8 cellular contexts compared by ENCODE assay signal in the genomic region with DNA sequence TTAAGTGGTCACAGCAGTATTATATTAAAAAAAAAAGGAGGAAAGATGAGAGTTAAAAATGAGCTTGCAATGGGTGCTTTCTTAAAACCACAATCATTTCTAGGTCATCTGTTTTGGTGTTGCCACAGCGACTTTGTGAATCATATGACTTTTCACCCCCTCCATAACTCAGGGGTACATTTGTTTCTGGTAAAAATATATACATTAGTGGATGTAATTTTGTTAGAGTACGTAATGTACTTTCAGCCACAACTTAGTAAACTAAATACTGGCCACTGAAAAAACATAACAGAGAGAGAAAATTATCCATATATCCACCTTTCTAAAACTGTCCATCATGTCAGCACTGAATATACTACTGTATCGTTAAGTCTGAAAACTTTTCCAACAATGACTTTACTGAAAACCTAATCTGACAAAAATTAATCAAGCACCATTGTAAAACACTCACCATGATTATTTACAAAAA. TPM values are rescaled to one million over a fixed set of nuclear protein-coding genes. Genes with fewer than 3 reads are reported as not detected.
DNase-seq lines count a peak whose midpoint lies in the region; ATAC-seq and TF ChIP-seq lines count a peak whose summit lies in the region.

No MANE protein-coding gene starts in this region.

- no peak for TF ChIP-seq CTCF in AG04450 (IDR thresholded peaks at IDR 0.05; ENCODE audit: low read depth, low read length)
- no peak for TF ChIP-seq CTCF in thyroid gland (IDR thresholded peaks at IDR 0.05)

- intact Hi-C loops in thyroid gland (cut with DNase I), result no loop called here

- in situ Hi-C loops in SK-MEL-5 (cut with HindIII; ENCODE audit: low pct_unique_long_range_greater_than_20kb, low sequenced_read_pairs), result no loop called here

- no peak for TF ChIP-seq POLR2A in thyroid gland (IDR thresholded peaks at IDR 0.05)

- POLR2A ChIA-PET in AG04450 (lab: Yijun Ruan, JAX), result no interaction called here

- H3K4me3 ChIP-seq in AG04450 (ENCODE audit: low read depth, low read length) (peak overlapping the region; percentile 71), thyroid gland (replicated peaks in 1 of 3) (no peak overlapping the region)

- ATAC-seq in GM21723 (IDR thresholded peaks at IDR 0.05; ENCODE audit: unreplicated experiment), result peak; percentile 40
- ATAC-seq in HG02759 (IDR thresholded peaks at IDR 0.05; ENCODE audit: unreplicated experiment), result no peak

- H3K9me3 ChIP-seq in AG04450 (ENCODE audit: control insufficient read depth, insufficient read depth, low read length) (no peaks in the 10 kb centered on the region), thyroid gland (no peaks in the 10 kb centered on the region)

- CTCF ChIA-PET in AG04450 (lab: Charles Lee), result no interaction called here

- H3K27me3 ChIP-seq in AG04450 (ENCODE audit: control insufficient read depth, insufficient read depth, low read length) (no peaks in the 10 kb centered on the region), thyroid gland (no peaks in the 10 kb centered on the region)

- peaks cover 29 to 30% of the 10 kb centered on the region in 2 donors for H3K4me1 ChIP-seq in thyroid gland

- DNase-seq in AG04450 (ENCODE audit: low read depth, low spot score) (peak; percentile 36), SK-MEL-5 (ENCODE audit: low read depth, low spot score) (peak; percentile 77), fibroblast of the conjunctiva (ENCODE audit: low read depth) (peak; percentile 83), thyroid gland (no peak), activated gamma-delta T cell treated with Interleukin-2 at 50 U/mL for 16 hours (no peak), NCI-H2171 treated with DMSO at 0.1 percent for 48 hours (lab: John Stamatoyannopoulos, UW) (no peak)

- H3K36me3 ChIP-seq in thyroid gland, result no peaks in the 10 kb centered on the region

- WGBS in thyroid gland, 2 donors, result 75 to 79% methylated on average over 3 of the region's 3 CpGs

- H3K27ac ChIP-seq in AG04450 (ENCODE audit: low read depth, low read length) (no peak overlapping the region), thyroid gland (peak overlapping the region; percentile 75 to 91 (median 88))

RNA-seq across cellular contexts. Expression of gene ANKRD28, which starts 3.4 kb away (rescaled TPM):
- polyA plus RNA-seq in AG04450 (2011; rRNA removed), result 114 and 134 TPM in 2 replicates
- polyA minus RNA-seq in AG04450 (2011; rRNA and poly(A)+ RNA removed), result 203 and 267 TPM in 2 replicates
- 273 and 279 TPM in 2 replicates for total RNA-seq in SK-MEL-5 (2014; rRNA removed; shearing (Covaris generic))
- polyA plus RNA-seq in SK-MEL-5 (2015; cell fraction: cytosol; rRNA removed), result 120 and 151 TPM in 2 replicates
- polyA plus RNA-seq in SK-MEL-5 (2015; cell fraction: nucleus; rRNA removed), result 671 and 692 TPM in 2 replicates
- 10 to 100 TPM; 61.3 to 83.3 (median 72.7) TPM for total RNA-seq in thyroid gland

Comparison
In these comparisons a context has a peak if more than half of its experiments do, and no peak if none do; other contexts are left out.
1. DNase-seq: peak in AG04450 (single experiment), SK-MEL-5 (single experiment) and fibroblast of the conjunctiva (single experiment); none in thyroid gland (0 of 2), activated gamma-delta T cell treated with Interleukin-2 at 50 U/mL for 16 hours (single experiment) and NCI-H2171 treated with DMSO at 0.1 percent for 48 hours (single experiment).